ENCODE assay signal across 2 cellular contexts in genomic region chr7:46281071-46281470, GRCh38.
TF ChIP-seq lines count a peak whose summit lies in the region.

No MANE protein-coding gene starts in this region.

TF ChIP-seq in liver, 16 proteins besides CTCF, POLR2A, EP300 and RAD21 (continued from another document):
- peak; percentile 74 to 77 for TF ChIP-seq HNF4A (conservative IDR thresholded peaks at IDR 0.05)
- peak in 1 of 2 donors; percentile 38 for TF ChIP-seq JUND (IDR thresholded peaks at IDR 0.05)
- TF ChIP-seq REST (IDR thresholded peaks at IDR 0.05) = no peak
- peak; percentile 26 for TF ChIP-seq ZBTB33 (IDR thresholded peaks at IDR 0.05)
- TF ChIP-seq MAX (IDR thresholded peaks at IDR 0.05) = peak; percentile 44
- TF ChIP-seq HNF4G (IDR thresholded peaks at IDR 0.05) = peak; percentile 43
- peak; percentile 92 for TF ChIP-seq YY1 (IDR thresholded peaks at IDR 0.05)
- TF ChIP-seq NR2F2 (IDR thresholded peaks at IDR 0.05) = peak; percentile 61
- peak; percentile 54 to 66 for TF ChIP-seq RXRA (IDR thresholded peaks at IDR 0.05)
- no peak for TF ChIP-seq ATF3 (IDR thresholded peaks at IDR 0.05)

TF ChIP-seq in HepG2, 621 proteins besides CTCF, POLR2A, EP300 and RAD21:
- no peak for TF ChIP-seq LRRFIP1 (CRISPR knock-in tag; conservative IDR thresholded peaks at IDR 0.05)
- TF ChIP-seq MEIS2 (CRISPR knock-in tag; IDR thresholded peaks at IDR 0.05) = no peak
- no peak for TF ChIP-seq HNF4A (CRISPR knock-in tag; IDR thresholded peaks at IDR 0.05)
- no peak for TF ChIP-seq ZNF296 (CRISPR knock-in tag; conservative IDR thresholded peaks at IDR 0.05)
- no peak for TF ChIP-seq AFF4 (CRISPR knock-in tag; IDR thresholded peaks at IDR 0.05)
- TF ChIP-seq ATF7 (IDR thresholded peaks at IDR 0.05) = no peak
- no peak for TF ChIP-seq ATF7 (CRISPR knock-in tag; IDR thresholded peaks at IDR 0.05)
